ENCODE assay signal across 1 cellular context in the genomic region with DNA sequence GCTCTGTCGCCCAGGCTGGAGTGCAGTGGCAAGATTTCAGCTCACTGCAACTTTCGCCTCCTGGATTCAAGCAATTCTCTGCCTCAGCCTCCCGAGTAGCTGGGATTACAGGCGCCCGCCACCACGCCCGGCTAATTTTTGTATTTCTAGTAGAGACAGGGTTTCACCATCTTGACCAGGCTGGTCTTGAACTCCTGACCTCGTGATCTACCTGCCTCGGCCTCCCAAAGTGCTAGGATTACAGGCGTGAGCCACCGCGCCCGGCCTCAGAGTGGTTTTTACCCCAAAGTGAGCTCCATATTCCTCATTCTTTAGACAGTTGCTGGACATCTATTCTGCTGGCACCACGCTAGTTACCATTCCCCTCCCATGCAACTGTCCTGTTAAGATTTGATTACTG. TPM values are rescaled to one million over a fixed set of nuclear protein-coding genes. Genes with fewer than 3 reads are reported as not detected.
"Had no signal": no experiment of that assay in that cellular context is flagged by ENCODE, and none has a peak within 500 bp of the region (broad histone marks: within the 10 kb centered on the region; RNA-seq: fewer than 3 reads in every experiment).

No MANE protein-coding gene starts in this region.

RNA-seq across cellular contexts. Expression of a gene that starts 1.4 kb away (rescaled TPM):
- total RNA-seq: pulmonary artery endothelial cell had no signal
